Comparison of ENCODE assay signal across 8 cellular contexts in the genomic region with DNA sequence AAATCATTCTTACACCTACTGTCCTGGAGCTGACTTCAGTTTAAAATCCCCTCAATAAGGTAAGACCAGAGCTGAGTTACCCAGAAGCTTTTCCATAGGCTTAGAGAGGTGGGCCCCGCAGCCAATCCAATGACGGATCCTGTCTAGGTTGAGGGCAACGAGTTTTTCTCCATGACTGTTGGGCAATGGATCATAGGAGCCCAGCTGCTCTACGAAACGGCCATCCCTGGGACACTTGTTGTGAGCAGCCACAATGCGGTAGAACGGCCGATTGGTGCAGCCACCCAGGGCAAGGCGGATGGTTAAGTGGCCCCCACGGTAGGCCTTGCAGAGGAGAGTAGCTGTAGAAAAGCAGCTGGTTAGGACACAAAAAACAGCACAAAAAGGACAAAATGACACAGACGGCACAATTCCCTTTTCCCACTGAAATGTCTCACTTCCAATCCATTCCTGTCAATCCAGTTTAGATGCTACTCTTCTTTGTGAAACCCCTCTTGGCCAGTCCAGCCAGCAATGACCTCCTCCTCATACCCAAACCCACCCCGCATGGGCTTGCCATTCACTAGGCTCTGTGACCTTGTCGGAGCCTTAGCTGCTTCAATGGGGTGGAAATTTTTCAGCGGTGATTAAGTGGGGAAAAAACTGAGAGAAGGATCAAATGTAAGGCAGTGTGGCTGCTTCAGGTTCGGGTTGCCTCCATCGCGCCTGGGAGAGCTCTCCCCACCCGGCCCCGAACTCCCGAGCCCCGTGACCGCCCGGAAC. TPM values are rescaled to one million over a fixed set of nuclear protein-coding genes. Genes with fewer than 3 reads are reported as not detected.
DNase-seq lines count a peak whose midpoint lies in the region; ATAC-seq and TF ChIP-seq lines count a peak whose summit lies in the region.

No MANE protein-coding gene starts in this region.

- H3K9me3 ChIP-seq in lower lobe of right lung (no peaks in the 10 kb centered on the region), transverse colon (no peaks in the 10 kb centered on the region)

- DNase-seq in AG08396 (ENCODE audit: low spot score) (peak; percentile 83), NB4 (ENCODE audit: low read depth) (peak; percentile 72), lower lobe of right lung (peak; percentile 47), transverse colon (no peak), NCI-H187 treated with DMSO at 0.1 percent for 48 hours (lab: John Stamatoyannopoulos, UW) (no peak), NCI-H2029 treated with DMSO at 0.1 percent for 48 hours (lab: John Stamatoyannopoulos, UW) (no peak)
- no peak for DNase-seq in central memory CD8-positive, alpha-beta T cell (ENCODE audit: low spot score in 2 of 2)

- intact Hi-C loops in lower lobe of right lung (cut with DNase I) (no loop called here), transverse colon (cut with DNase I; ENCODE audit: low total_unique reads) (no loop called here)

- no peaks in the 10 kb centered on the region for H3K27me3 Mint-ChIP-seq in central memory CD8-positive, alpha-beta T cell

- TF ChIP-seq POLR2A in NB4 (IDR thresholded peaks at IDR 0.05; ENCODE audit: extremely low read depth, insufficient read length) (peak; percentile 30), transverse colon (IDR thresholded peaks at IDR 0.05) (no peak)

- WGBS in transverse colon (ENCODE audit: low coverage in 1 of 2), 2 donors, result 4 to 15% methylated on average over 5 to 23 of the region's 23 CpGs

- ATAC-seq in GM19463 (IDR thresholded peaks at IDR 0.05; ENCODE audit: unreplicated experiment) (peak; percentile 27), lower lobe of right lung (peak; percentile 86 to 89)
- peak; percentile 35 for ATAC-seq in central memory CD8-positive, alpha-beta T cell (replicated peaks; ENCODE audit: extremely low read depth, poor library complexity, severe bottlenecking)

- H3K36me3 ChIP-seq in lower lobe of right lung (peaks cover 29% of the 10 kb centered on the region), transverse colon (peaks cover 0 to 4% (median 0%) of the 10 kb centered on the region in 4 donors)

- peaks cover 34% of the 10 kb centered on the region for H3K4me1 ChIP-seq in lower lobe of right lung
- peaks cover 17 to 32% (median 29%) of the 10 kb centered on the region in 4 donors for H3K4me1 ChIP-seq in transverse colon

- H3K27ac ChIP-seq in lower lobe of right lung (peak overlapping the region; percentile 87), transverse colon (peak overlapping the region; percentile 88 to 96 (median 93))

- TF ChIP-seq CTCF in NB4 (IDR thresholded peaks at IDR 0.05; ENCODE audit: low read depth, low read length) (no peak), lower lobe of right lung (IDR thresholded peaks at IDR 0.05) (no peak), transverse colon (IDR thresholded peaks at IDR 0.05) (no peak)

- H3K4me3 ChIP-seq in NB4 (ENCODE audit: low read depth, low read length) (peak overlapping the region; percentile 92), lower lobe of right lung (peak overlapping the region; percentile 74), transverse colon (peak overlapping the region; percentile 71 to 92 (median 78))

- in situ Hi-C loops in transverse colon (cut with MboI; ENCODE audit: low pct_ligation_motif_present in 1 of 4, low pct_unique_long_range_greater_than_20kb in 1 of 4, low sequenced_read_pairs in 3 of 4), result loop anchor here in 1 of 4 donors (25.0 kb wide), 1 partner anchor 385 kb away; a partner anchor contains a TSS

- H3K27ac Mint-ChIP-seq in central memory CD8-positive, alpha-beta T cell (ENCODE audit: low read depth), result peak overlapping the region; percentile 95

- no peaks in the 10 kb centered on the region for H3K9me3 Mint-ChIP-seq in central memory CD8-positive, alpha-beta T cell

- peaks cover 22% of the 10 kb centered on the region for H3K36me3 Mint-ChIP-seq in central memory CD8-positive, alpha-beta T cell (ENCODE audit: insufficient read depth)

- TF ChIP-seq EP300 in transverse colon (IDR thresholded peaks at IDR 0.05; ENCODE audit: low read depth), result no peak

- H3K4me3 Mint-ChIP-seq in central memory CD8-positive, alpha-beta T cell, result peak overlapping the region; percentile 97

- H3K27me3 ChIP-seq in lower lobe of right lung (ENCODE audit: low read depth) (no peaks in the 10 kb centered on the region), transverse colon (no peaks in the 10 kb centered on the region)

- peaks cover 27% of the 10 kb centered on the region for H3K4me1 Mint-ChIP-seq in central memory CD8-positive, alpha-beta T cell

RNA-seq across cellular contexts. Expression of a gene that starts 0.6 kb away (rescaled TPM):
- total RNA-seq in lower lobe of right lung (55.9 TPM), transverse colon (10 to 100 TPM; 41.0 to 54.5 (median 46.6) TPM)

RNA-seq across cellular contexts. Expression of a gene that starts 4.8 kb away (rescaled TPM):
- total RNA-seq in lower lobe of right lung (13.9 TPM), transverse colon (10 to 100 TPM in 3 of 4 donors, 1 to 10 TPM in 1; 8.2 to 15.9 (median 14.6) TPM)

Comparison
In these comparisons a context has a peak if more than half of its experiments do, and no peak if none do; other contexts are left out.
1. DNase-seq: peak in AG08396 (single experiment), NB4 (single experiment) and lower lobe of right lung (single experiment); none in central memory CD8-positive, alpha-beta T cell (0 of 2), transverse colon (single experiment), NCI-H187 treated with DMSO at 0.1 percent for 48 hours (single experiment) and NCI-H2029 treated with DMSO at 0.1 percent for 48 hours (single experiment).
2. ATAC-seq: peak in every context shown above with its lines; median percentile 88 in lower lobe of right lung; 35 in central memory CD8-positive, alpha-beta T cell; 27 in GM19463.
3. Peak in every context shown above with its lines, with median percentiles within 50 percentile points of each other: H3K4me3 ChIP-seq.